Comparison of ENCODE assay signal across 11 cellular contexts in the genomic region with DNA sequence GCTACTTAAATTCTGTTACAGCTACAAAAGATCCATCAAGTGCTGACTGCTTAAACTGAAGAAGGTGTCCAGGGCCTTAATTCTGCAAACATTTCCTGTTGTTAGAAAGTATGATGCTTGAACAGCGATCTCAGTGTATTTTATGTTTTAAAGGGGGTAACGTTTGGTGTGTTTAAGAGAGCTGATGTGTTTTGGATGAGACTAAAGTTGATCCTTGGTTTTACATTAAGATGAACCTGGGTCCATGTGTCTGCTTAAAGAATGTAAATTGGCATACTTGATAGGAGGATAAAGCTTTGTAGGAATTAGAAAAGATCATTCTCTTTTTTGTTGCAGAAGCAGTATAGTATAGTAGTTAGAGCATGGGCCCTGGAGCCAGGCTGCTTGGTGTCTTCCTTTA. TPM values are rescaled to one million over a fixed set of nuclear protein-coding genes. Genes with fewer than 3 reads are reported as not detected.
A peak's percentile ranks its signal among the peaks of the same experiment; 100 is the strongest.
DNase-seq lines count a peak whose midpoint lies in the region; ATAC-seq, FAIRE-seq and TF ChIP-seq lines count a peak whose summit lies in the region.
"Had no signal": no experiment of that assay in that cellular context is flagged by ENCODE, and none has a peak within 500 bp of the region (broad histone marks: within the 10 kb centered on the region; RNA-seq: fewer than 3 reads in every experiment).

No MANE protein-coding gene starts in this region.

- H2AFZ ChIP-seq in GM12878 (ENCODE audit: control insufficient read depth, low read depth, low read length) = no peak overlapping the region

- H3K9me3 Mint-ChIP-seq in naive B cell = no peaks in the 10 kb centered on the region

- WGBS in GM12878 (ENCODE audit: insufficient coverage, insufficient replicate concordance, low lambda C conversion rate, missing lambda C conversion rate) = 22% methylated on average over 2 of the region's 2 CpGs
- WGBS in upper lobe of left lung, 2 donors = 55 to 62% methylated on average over 2 of the region's 2 CpGs

- in situ Hi-C loops in HAP-1 (cut with MboI; ENCODE audit: low sequenced_read_pairs) (no loop called here), GM12878 (cut with MboI) (loop anchor here (5.0 kb wide), 1 partner anchor 40 kb away; no protein-coding TSS in a partner anchor)

- no peak for FAIRE-seq in GM12878 (lab: Jason Lieb, UNC)

- no peaks in the 10 kb centered on the region for H3K27me3 Mint-ChIP-seq in naive B cell

- H3K36me3 Mint-ChIP-seq in naive B cell = peaks cover 13 to 27% of the 10 kb centered on the region in 2 donors

- TF ChIP-seq POLR2A in GM12878 (IDR thresholded peaks at IDR 0.05; ENCODE audit: low read depth, low read length) (no peak), upper lobe of left lung (IDR thresholded peaks at IDR 0.05) (no peak)

- H3K9ac ChIP-seq in GM12878 (ENCODE audit: control insufficient read depth, insufficient read depth, low read length) = peak overlapping the region; percentile 98; the same call in 1 of the 2 replicates

- H3K27ac Mint-ChIP-seq in naive B cell = peak overlapping the region in 3 of 6 donors; percentile 9 to 99 (median 70)

- SMC1A ChIA-PET in GM12878 (lab: Charles Lee; ENCODE audit: uncharacterized antibody, unreplicated experiment) = interaction anchor here (0.6 to 39.2 kb wide), 15 partner anchors 11 to 210 kb away, joined by 3 to 1399 read pairs (median 4); no protein-coding TSS in a partner anchor

- BruUV-seq in GM12878 (replicated peaks; lab: Mats Ljungman, UMichigan) = no TSS peak

- H3K36me3 ChIP-seq in BJ (ENCODE audit: control insufficient read depth, insufficient read depth, low read length) (peaks cover 2% of the 10 kb centered on the region; the same call in 1 of the 2 replicates), HAP-1 (replicated peaks) (no peaks in the 10 kb centered on the region; the same call in none of the 2 replicates), GM12878 (ENCODE audit: control insufficient read depth in 2 of 2, insufficient read depth in 2 of 2, low read length in 1 of 2) (peaks cover 0 to 18% of the 10 kb centered on the region in 2 experiments; a peak in 3 of 4 replicates), upper lobe of left lung (peaks cover 0 to 15% (median 0%) of the 10 kb centered on the region in 4 donors)

- TF ChIP-seq RAD21 in GM12878 (IDR thresholded peaks at IDR 0.05; ENCODE audit: insufficient read depth, low read depth, low read length) = no peak

- H3K27ac ChIP-seq in GM12878 (ENCODE audit: control insufficient read depth, insufficient read depth) (no peak overlapping the region; the same call in 1 of the 2 replicates), upper lobe of left lung (no peak overlapping the region)

- peak overlapping the region; percentile 89 for H3K4me2 ChIP-seq in GM12878 (ENCODE audit: control insufficient read depth, insufficient read depth)

- peaks cover 37% of the 10 kb centered on the region for H3K4me1 ChIP-seq in HAP-1
- H3K4me1 ChIP-seq in GM12878 (ENCODE audit: control insufficient read depth, insufficient read depth, low read length) = peaks cover 21% of the 10 kb centered on the region
- H3K4me1 ChIP-seq in upper lobe of left lung = peaks cover 41 to 64% (median 50%) of the 10 kb centered on the region in 4 donors

- H3K4me1 Mint-ChIP-seq in naive B cell = peaks cover 55 to 79% (median 55%) of the 10 kb centered on the region in 3 donors

- no peaks in the 10 kb centered on the region for H3K27me3 ChIP-seq in BJ (ENCODE audit: control insufficient read depth, insufficient read depth, low read length)
- no peaks in the 10 kb centered on the region for H3K27me3 ChIP-seq in HAP-1 (ENCODE audit: low read depth)
- H3K27me3 ChIP-seq in GM12878 (replicated peaks in 1 of 2; ENCODE audit: control insufficient read depth in 2 of 2, insufficient read depth in 2 of 2, low read length in 1 of 2) = no peaks in the 10 kb centered on the region
- no peaks in the 10 kb centered on the region for H3K27me3 ChIP-seq in upper lobe of left lung

- RAD21 ChIA-PET in GM12878 (lab: Charles Lee; ENCODE audit: unreplicated experiment) = interaction anchor here (0.8 to 26.9 kb wide), 11 partner anchors 8 to 210 kb away, joined by 3 to 966 read pairs (median 5); no protein-coding TSS in a partner anchor

- H3K4me3 ChIP-seq in BJ (ENCODE audit: low read depth, low read length) (peak overlapping the region; percentile 84), HAP-1 (peak overlapping the region; percentile 79), GM12878 (peak overlapping the region; percentile 99), upper lobe of left lung (peak overlapping the region in 1 of 4 donors; percentile 84)

- intact Hi-C loops in GM12878 (cut with micrococcal nuclease; ENCODE audit: unreplicated experiment) = no loop called here

- CTCF ChIA-PET in BJ (lab: Yijun Ruan, JAX) = interaction anchor here (1.0 to 10.3 kb wide), 6 partner anchors 10 to 94 kb away, joined by 3 to 111 read pairs (median 4); no protein-coding TSS in a partner anchor
- CTCF ChIA-PET in GM12878 (lab: Yijun Ruan, JAX) = interaction anchor here (0.8 to 38.4 kb wide), 14 partner anchors 8 to 73 kb away, joined by 3 to 1067 read pairs (median 6); a partner anchor contains a TSS

- TF ChIP-seq EP300 in GM12878 (IDR thresholded peaks at IDR 0.05; ENCODE audit: borderline replicate concordance in 1 of 2, control insufficient read depth in 1 of 2, low read depth in 2 of 2, low read length in 2 of 2) (no peak), upper lobe of left lung (IDR thresholded peaks at IDR 0.05) (no peak)

- ATAC-seq in GM12878 (no peak), naive B cell (ENCODE audit: low read depth in 2 of 2) (no peak), upper lobe of left lung (ENCODE audit: low FRiP score in 2 of 2) (no peak)

- H3K4me3 Mint-ChIP-seq in naive B cell = peak overlapping the region; percentile 14 to 100 (median 94)

- peaks cover 69% of the 10 kb centered on the region for H3K79me2 ChIP-seq in GM12878 (ENCODE audit: control insufficient read depth, insufficient read depth, low read length)

- TF ChIP-seq CTCF in BJ (IDR thresholded peaks at IDR 0.05; ENCODE audit: insufficient read depth, low read depth, low read length) (no peak), GM12878 (IDR thresholded peaks at IDR 0.05 in 2 of 3, conservative IDR thresholded peaks at IDR 0.05 in 1 of 3; ENCODE audit: control insufficient read depth in 2 of 3, extremely low read depth in 1 of 3, insufficient read depth in 1 of 3, low read depth in 3 of 3, low read length in 3 of 3) (no peak), upper lobe of left lung (IDR thresholded peaks at IDR 0.05) (no peak)

- peaks cover 5% of the 10 kb centered on the region; the same call in 1 of the 2 replicates for H4K20me1 ChIP-seq in GM12878 (ENCODE audit: control insufficient read depth, insufficient read depth)

- POLR2A ChIA-PET in BJ (lab: Charles Lee) (interaction anchor here (1.3 kb wide), 1 partner anchor 44 kb away, joined by 7 read pairs; no protein-coding TSS in a partner anchor), GM12878 (lab: Charles Lee) (interaction anchor here (0.7 to 10.4 kb wide), 14 partner anchors 11 to 70 kb away, joined by 3 to 142 read pairs (median 12); a partner anchor contains a TSS)

- no peak for DNase-seq in BJ (ENCODE audit: low read depth)
- DNase-seq in HAP-1 (ENCODE audit: low spot score in 2 of 2) = no peak
- DNase-seq in GM12878 (ENCODE audit: low read depth, low spot score) = no peak
- no peak for DNase-seq in naive B cell
- DNase-seq in LoVo (ENCODE audit: low spot score) = no peak
- DNase-seq in activated gamma-delta T cell treated with Interleukin-2 at 50 U/mL for 16 hours = no peak
- no peak for DNase-seq in upper lobe of left lung
- DNase-seq in iPS-NIHi7 (ENCODE audit: extremely low spot score) = no peak
- DNase-seq: effector CD4-positive, alpha-beta T cell; NCI-H446 treated with DMSO at 0.1 percent for 48 hours; stimulated activated CD4-positive, alpha-beta T cell treated with anti-CD3 and anti-CD28 coated beads, Interleukin-2, amount 100 ng/mL, for 48 hours had no signal

- H3K9me3 ChIP-seq in HAP-1 (no peaks in the 10 kb centered on the region), GM12878 (replicated peaks; ENCODE audit: control insufficient read depth, insufficient read depth, low read length) (no peaks in the 10 kb centered on the region; the same call in 2 of the 3 replicates), upper lobe of left lung (no peaks in the 10 kb centered on the region)

RNA-seq across cellular contexts. Expression of a gene that starts 3.6 kb away (rescaled TPM):
- polyA plus RNA-seq in BJ (2011; rRNA removed) (16.0 and 16.9 TPM in 2 replicates), GM12878 (2011; rRNA removed) (36.4 and 44.1 TPM in 2 replicates), GM12878 (2014; fragmentation: Illumina TruSeq; extraction: Trizol) (22.4 and 26.2 TPM in 2 replicates), GM12878 (2014; fragmentation: Nextera tagmentation; extraction: Ambion mirVana) (10 to 100 TPM in 1 of 2 experiments, 1 to 10 TPM in 1; 6.2 to 19.5 TPM), GM12878 (2014; rRNA removed) (52.3 and 62.0 TPM in 2 replicates), GM12878 (2016; fragmentation: Nextera tagmentation; extraction: Ambion mirVana) (10 to 100 TPM in 1 of 2 experiments, 1 to 10 TPM in 1; 4.3 to 11.7 TPM), naive B cell (ENCODE audit: low read depth in 6 of 6) (10 to 100 TPM; 17.3 to 82.6 (median 34.1) TPM)
- polyA minus RNA-seq in BJ (2011; rRNA and poly(A)+ RNA removed) = 16.3 and 22.8 TPM in 2 replicates
- 88.8 and 93.7 TPM in 2 replicates for total RNA-seq in GM12878 (2013; cell fraction: nucleolus; rRNA removed)
- total RNA-seq in GM12878 (2014; rRNA removed) (65.4 and 69.4 TPM in 2 replicates), GM12878 (2014; rRNA removed; fragmentation: Illumina TruSeq; extraction: Trizol) (32.7 and 34.9 TPM in 2 replicates), GM12878 (2021) (73.9 and 75.2 TPM in 2 replicates), upper lobe of left lung (10 to 100 TPM; 15.0 to 43.6 (median 26.1) TPM)
- 6.6 TPM for polyA plus RNA-seq in GM12878 (2011; ENCODE audit: low read depth)
- polyA plus RNA-seq in GM12878 (2011; cell fraction: cytosol; rRNA removed) = 32.3 and 38.9 TPM in 2 replicates
- 59.7 and 70.4 TPM in 2 replicates for polyA plus RNA-seq in GM12878 (2011; cell fraction: nucleus; rRNA removed)
- 24.5 and 28.7 TPM in 2 replicates for polyA plus RNA-seq in GM12878 (2012)
- polyA minus RNA-seq in GM12878 (2011; rRNA and poly(A)+ RNA removed) = 30.4 and 44.0 TPM in 2 replicates
- 24.5 TPM in 2 replicates for polyA minus RNA-seq in GM12878 (2011; cell fraction: cytosol; rRNA and poly(A)+ RNA removed)
- 69.0 and 99.9 TPM in 2 replicates for polyA minus RNA-seq in GM12878 (2011; cell fraction: nucleus; rRNA and poly(A)+ RNA removed)

RNA-seq across cellular contexts. Expression of a gene that starts 58.3 kb away (rescaled TPM):
- polyA plus RNA-seq in BJ (2011; rRNA removed) (25.0 and 36.2 TPM in 2 replicates), GM12878 (2011; rRNA removed) (65.9 and 71.7 TPM in 2 replicates), GM12878 (2014; fragmentation: Illumina TruSeq; extraction: Trizol) (40.0 and 42.3 TPM in 2 replicates), GM12878 (2014; fragmentation: Nextera tagmentation; extraction: Ambion mirVana) (10 to 100 TPM; 24.7 to 28.5 TPM), GM12878 (2014; rRNA removed) (24.3 and 29.2 TPM in 2 replicates), GM12878 (2016; fragmentation: Nextera tagmentation; extraction: Ambion mirVana) (10 to 100 TPM; 35.7 to 36.4 TPM), naive B cell (ENCODE audit: low read depth in 6 of 6) (10 to 100 TPM; 23.1 to 41.5 (median 33.4) TPM)
- polyA minus RNA-seq in BJ (2011; rRNA and poly(A)+ RNA removed) = 10.3 and 15.8 TPM in 2 replicates
- 81.0 and 93.9 TPM in 2 replicates for total RNA-seq in GM12878 (2013; cell fraction: nucleolus; rRNA removed)
- total RNA-seq in GM12878 (2014; rRNA removed) (29.5 and 30.4 TPM in 2 replicates), GM12878 (2014; rRNA removed; fragmentation: Illumina TruSeq; extraction: Trizol) (32.2 and 32.3 TPM in 2 replicates), GM12878 (2021) (26.3 and 29.0 TPM in 2 replicates), upper lobe of left lung (10 to 100 TPM; 22.0 to 54.0 (median 26.9) TPM)
- 21.6 TPM for polyA plus RNA-seq in GM12878 (2011; ENCODE audit: low read depth)
- 42.6 and 46.8 TPM in 2 replicates for polyA plus RNA-seq in GM12878 (2011; cell fraction: cytosol; rRNA removed)
- 23.1 and 25.8 TPM in 2 replicates for polyA plus RNA-seq in GM12878 (2011; cell fraction: nucleus; rRNA removed)
- polyA plus RNA-seq in GM12878 (2012) = 20.0 and 23.8 TPM in 2 replicates
- 47.7 and 66.8 TPM in 2 replicates for polyA minus RNA-seq in GM12878 (2011; rRNA and poly(A)+ RNA removed)
- 9.9 and 15.5 TPM in 2 replicates for polyA minus RNA-seq in GM12878 (2011; cell fraction: cytosol; rRNA and poly(A)+ RNA removed)
- polyA minus RNA-seq in GM12878 (2011; cell fraction: nucleus; rRNA and poly(A)+ RNA removed) = 23.2 and 32.4 TPM in 2 replicates
